1 cellular context compared by ENCODE assay signal in genomic region chr14:69118313-69118712, GRCh38.
TF ChIP-seq lines count a peak whose summit lies in the region.

No MANE protein-coding gene starts in this region.

TF ChIP-seq in K562, 482 proteins besides CTCF, POLR2A, EP300 and RAD21:
- TF ChIP-seq MAFG (tag; conservative IDR thresholded peaks at IDR 0.05) (peak; percentile 28), ZNF77 (CRISPR knock-in tag; IDR thresholded peaks at IDR 0.05) (no peak), BCL6 (CRISPR knock-in tag; IDR thresholded peaks at IDR 0.05) (no peak), C11orf30 (IDR thresholded peaks at IDR 0.05; ENCODE audit: low read depth) (peak; percentile 55), ZNF316 (IDR thresholded peaks at IDR 0.05) (peak; percentile 77)
TF ChIP-seq in K562: peak in this region for 3.
